1 cellular context compared by ENCODE assay signal in genomic region chr2:20008703-20009102, GRCh38.
TF ChIP-seq lines count a peak whose summit lies in the region.

No MANE protein-coding gene starts in this region.

TF ChIP-seq in HepG2, 621 proteins besides CTCF, POLR2A, EP300 and RAD21 (continued from another document and continues in another):
- peak; percentile 36; the same call in 1 of the 2 replicates for TF ChIP-seq HNF4A (CRISPR knock-in tag; IDR thresholded peaks at IDR 0.05)
- no peak for TF ChIP-seq ZMYM2 (CRISPR knock-in tag; IDR thresholded peaks at IDR 0.05)
- TF ChIP-seq KAT8 (CRISPR knock-in tag; IDR thresholded peaks at IDR 0.05), result 0 out of 2 replicates have a peak, but pooled peaks have one; percentile 58
- TF ChIP-seq SALL1 (CRISPR knock-in tag; IDR thresholded peaks at IDR 0.05), result peak; percentile 81
- TF ChIP-seq, protein P1, sequence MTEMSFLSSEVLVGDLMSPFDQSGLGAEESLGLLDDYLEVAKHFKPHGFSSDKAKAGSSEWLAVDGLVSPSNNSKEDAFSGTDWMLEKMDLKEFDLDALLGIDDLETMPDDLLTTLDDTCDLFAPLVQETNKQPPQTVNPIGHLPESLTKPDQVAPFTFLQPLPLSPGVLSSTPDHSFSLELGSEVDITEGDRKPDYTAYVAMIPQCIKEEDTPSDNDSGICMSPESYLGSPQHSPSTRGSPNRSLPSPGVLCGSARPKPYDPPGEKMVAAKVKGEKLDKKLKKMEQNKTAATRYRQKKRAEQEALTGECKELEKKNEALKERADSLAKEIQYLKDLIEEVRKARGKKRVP (CRISPR knock-in tag; IDR thresholded peaks at IDR 0.05), result peak in 1 of 2 experiments; percentile 82; a peak in 2 of 4 replicates
- peak; percentile 28; the same call in 1 of the 2 replicates for TF ChIP-seq ARNT2 (CRISPR knock-in tag; IDR thresholded peaks at IDR 0.05; ENCODE audit: low read depth)
- peak; percentile 75 for TF ChIP-seq NCOA2 (CRISPR knock-in tag; IDR thresholded peaks at IDR 0.05)
- TF ChIP-seq, protein P2, sequence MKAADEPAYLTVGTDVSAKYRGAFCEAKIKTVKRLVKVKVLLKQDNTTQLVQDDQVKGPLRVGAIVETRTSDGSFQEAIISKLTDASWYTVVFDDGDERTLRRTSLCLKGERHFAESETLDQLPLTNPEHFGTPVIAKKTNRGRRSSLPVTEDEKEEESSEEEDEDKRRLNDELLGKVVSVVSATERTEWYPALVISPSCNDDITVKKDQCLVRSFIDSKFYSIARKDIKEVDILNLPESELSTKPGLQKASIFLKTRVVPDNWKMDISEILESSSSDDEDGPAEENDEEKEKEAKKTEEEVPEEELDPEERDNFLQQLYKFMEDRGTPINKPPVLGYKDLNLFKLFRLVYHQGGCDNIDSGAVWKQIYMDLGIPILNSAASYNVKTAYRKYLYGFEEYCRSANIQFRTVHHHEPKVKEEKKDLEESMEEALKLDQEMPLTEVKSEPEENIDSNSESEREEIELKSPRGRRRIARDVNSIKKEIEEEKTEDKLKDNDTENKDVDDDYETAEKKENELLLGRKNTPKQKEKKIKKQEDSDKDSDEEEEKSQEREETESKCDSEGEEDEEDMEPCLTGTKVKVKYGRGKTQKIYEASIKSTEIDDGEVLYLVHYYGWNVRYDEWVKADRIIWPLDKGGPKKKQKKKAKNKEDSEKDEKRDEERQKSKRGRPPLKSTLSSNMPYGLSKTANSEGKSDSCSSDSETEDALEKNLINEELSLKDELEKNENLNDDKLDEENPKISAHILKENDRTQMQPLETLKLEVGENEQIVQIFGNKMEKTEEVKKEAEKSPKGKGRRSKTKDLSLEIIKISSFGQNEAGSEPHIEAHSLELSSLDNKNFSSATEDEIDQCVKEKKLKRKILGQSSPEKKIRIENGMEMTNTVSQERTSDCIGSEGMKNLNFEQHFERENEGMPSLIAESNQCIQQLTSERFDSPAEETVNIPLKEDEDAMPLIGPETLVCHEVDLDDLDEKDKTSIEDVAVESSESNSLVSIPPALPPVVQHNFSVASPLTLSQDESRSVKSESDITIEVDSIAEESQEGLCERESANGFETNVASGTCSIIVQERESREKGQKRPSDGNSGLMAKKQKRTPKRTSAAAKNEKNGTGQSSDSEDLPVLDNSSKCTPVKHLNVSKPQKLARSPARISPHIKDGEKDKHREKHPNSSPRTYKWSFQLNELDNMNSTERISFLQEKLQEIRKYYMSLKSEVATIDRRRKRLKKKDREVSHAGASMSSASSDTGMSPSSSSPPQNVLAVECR (CRISPR knock-in tag; IDR thresholded peaks at IDR 0.05; ENCODE audit: borderline replicate concordance), result peak; percentile 28; the same call in 1 of the 2 replicates
- TF ChIP-seq, protein P3, sequence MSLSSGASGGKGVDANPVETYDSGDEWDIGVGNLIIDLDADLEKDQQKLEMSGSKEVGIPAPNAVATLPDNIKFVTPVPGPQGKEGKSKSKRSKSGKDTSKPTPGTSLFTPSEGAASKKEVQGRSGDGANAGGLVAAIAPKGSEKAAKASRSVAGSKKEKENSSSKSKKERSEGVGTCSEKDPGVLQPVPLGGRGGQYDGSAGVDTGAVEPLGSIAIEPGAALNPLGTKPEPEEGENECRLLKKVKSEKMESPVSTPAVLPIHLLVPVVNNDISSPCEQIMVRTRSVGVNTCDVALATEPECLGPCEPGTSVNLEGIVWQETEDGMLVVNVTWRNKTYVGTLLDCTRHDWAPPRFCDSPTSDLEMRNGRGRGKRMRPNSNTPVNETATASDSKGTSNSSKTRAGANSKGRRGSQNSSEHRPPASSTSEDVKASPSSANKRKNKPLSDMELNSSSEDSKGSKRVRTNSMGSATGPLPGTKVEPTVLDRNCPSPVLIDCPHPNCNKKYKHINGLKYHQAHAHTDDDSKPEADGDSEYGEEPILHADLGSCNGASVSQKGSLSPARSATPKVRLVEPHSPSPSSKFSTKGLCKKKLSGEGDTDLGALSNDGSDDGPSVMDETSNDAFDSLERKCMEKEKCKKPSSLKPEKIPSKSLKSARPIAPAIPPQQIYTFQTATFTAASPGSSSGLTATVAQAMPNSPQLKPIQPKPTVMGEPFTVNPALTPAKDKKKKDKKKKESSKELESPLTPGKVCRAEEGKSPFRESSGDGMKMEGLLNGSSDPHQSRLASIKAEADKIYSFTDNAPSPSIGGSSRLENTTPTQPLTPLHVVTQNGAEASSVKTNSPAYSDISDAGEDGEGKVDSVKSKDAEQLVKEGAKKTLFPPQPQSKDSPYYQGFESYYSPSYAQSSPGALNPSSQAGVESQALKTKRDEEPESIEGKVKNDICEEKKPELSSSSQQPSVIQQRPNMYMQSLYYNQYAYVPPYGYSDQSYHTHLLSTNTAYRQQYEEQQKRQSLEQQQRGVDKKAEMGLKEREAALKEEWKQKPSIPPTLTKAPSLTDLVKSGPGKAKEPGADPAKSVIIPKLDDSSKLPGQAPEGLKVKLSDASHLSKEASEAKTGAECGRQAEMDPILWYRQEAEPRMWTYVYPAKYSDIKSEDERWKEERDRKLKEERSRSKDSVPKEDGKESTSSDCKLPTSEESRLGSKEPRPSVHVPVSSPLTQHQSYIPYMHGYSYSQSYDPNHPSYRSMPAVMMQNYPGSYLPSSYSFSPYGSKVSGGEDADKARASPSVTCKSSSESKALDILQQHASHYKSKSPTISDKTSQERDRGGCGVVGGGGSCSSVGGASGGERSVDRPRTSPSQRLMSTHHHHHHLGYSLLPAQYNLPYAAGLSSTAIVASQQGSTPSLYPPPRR (CRISPR knock-in tag; IDR thresholded peaks at IDR 0.05; ENCODE audit: borderline replicate concordance), result peak; percentile 61; the same call in 1 of the 2 replicates
- TF ChIP-seq ZNF710 (CRISPR knock-in tag; IDR thresholded peaks at IDR 0.05; ENCODE audit: borderline replicate concordance), result peak; percentile 100
- no peak for TF ChIP-seq SOX6 (IDR thresholded peaks at IDR 0.05)
- TF ChIP-seq SOX6 (CRISPR knock-in tag; IDR thresholded peaks at IDR 0.05), result peak; percentile 56; the same call in 1 of the 2 replicates
- peak; percentile 36; the same call in 1 of the 2 replicates for TF ChIP-seq ZNF441 (CRISPR knock-in tag; IDR thresholded peaks at IDR 0.05; ENCODE audit: borderline replicate concordance)
- TF ChIP-seq, protein P4, sequence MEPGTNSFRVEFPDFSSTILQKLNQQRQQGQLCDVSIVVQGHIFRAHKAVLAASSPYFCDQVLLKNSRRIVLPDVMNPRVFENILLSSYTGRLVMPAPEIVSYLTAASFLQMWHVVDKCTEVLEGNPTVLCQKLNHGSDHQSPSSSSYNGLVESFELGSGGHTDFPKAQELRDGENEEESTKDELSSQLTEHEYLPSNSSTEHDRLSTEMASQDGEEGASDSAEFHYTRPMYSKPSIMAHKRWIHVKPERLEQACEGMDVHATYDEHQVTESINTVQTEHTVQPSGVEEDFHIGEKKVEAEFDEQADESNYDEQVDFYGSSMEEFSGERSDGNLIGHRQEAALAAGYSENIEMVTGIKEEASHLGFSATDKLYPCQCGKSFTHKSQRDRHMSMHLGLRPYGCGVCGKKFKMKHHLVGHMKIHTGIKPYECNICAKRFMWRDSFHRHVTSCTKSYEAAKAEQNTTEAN (CRISPR knock-in tag; conservative IDR thresholded peaks at IDR 0.05), result 0 out of 2 replicates have a peak, but pooled peaks have one; percentile 50
- TF ChIP-seq ZNF691 (CRISPR knock-in tag; IDR thresholded peaks at IDR 0.05; ENCODE audit: borderline replicate concordance, low read depth), result 0 out of 2 replicates have a peak, but pooled peaks have one; percentile 22
- peak; percentile 78 for TF ChIP-seq CEBPG (CRISPR knock-in tag; IDR thresholded peaks at IDR 0.05)
- TF ChIP-seq ZNF282 (IDR thresholded peaks at IDR 0.05; ENCODE audit: partially characterized antibody), result no peak
- no peak for TF ChIP-seq PCBP2 (optimal IDR thresholded peaks at IDR 0.05; ENCODE audit: low read depth, low read length, poor library complexity, severe bottlenecking)
- peak; percentile 65; the same call in 1 of the 2 replicates for TF ChIP-seq SIX1 (CRISPR knock-in tag; IDR thresholded peaks at IDR 0.05; ENCODE audit: borderline replicate concordance)
- TF ChIP-seq, protein P5, sequence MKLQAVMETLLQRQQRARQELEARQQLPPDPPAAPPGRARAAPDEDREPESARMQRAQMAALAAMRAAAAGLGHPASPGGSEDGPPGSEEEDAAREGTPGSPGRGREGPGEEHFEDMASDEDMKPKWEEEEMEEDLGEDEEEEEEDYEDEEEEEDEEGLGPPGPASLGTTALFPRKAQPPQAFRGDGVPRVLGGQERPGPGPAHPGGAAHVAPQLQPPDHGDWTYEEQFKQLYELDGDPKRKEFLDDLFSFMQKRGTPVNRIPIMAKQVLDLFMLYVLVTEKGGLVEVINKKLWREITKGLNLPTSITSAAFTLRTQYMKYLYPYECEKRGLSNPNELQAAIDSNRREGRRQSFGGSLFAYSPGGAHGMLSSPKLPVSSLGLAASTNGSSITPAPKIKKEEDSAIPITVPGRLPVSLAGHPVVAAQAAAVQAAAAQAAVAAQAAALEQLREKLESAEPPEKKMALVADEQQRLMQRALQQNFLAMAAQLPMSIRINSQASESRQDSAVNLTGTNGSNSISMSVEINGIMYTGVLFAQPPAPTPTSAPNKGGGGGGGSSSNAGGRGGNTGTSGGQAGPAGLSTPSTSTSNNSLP (IDR thresholded peaks at IDR 0.05; ENCODE audit: low read depth, low read length), result peak; percentile 76; the same call in 1 of the 2 replicates
- TF ChIP-seq ZHX1 (CRISPR knock-in tag; IDR thresholded peaks at IDR 0.05; ENCODE audit: low read depth), result no peak
- TF ChIP-seq TBX3 (IDR thresholded peaks at IDR 0.05; ENCODE audit: borderline replicate concordance), result peak; percentile 69; the same call in 1 of the 2 replicates
- no peak for TF ChIP-seq ZNF44 (CRISPR knock-in tag; IDR thresholded peaks at IDR 0.05)
- peak; percentile 77; the same call in 1 of the 2 replicates for TF ChIP-seq IRF2 (CRISPR knock-in tag; IDR thresholded peaks at IDR 0.05)
- peak; percentile 83 for TF ChIP-seq FOXP1 (IDR thresholded peaks at IDR 0.05)
- TF ChIP-seq FOXP1 (CRISPR knock-in tag; IDR thresholded peaks at IDR 0.05), result peak; percentile 96
- peak; percentile 61; the same call in 1 of the 2 replicates for TF ChIP-seq ZNF772 (CRISPR knock-in tag; IDR thresholded peaks at IDR 0.05)
- TF ChIP-seq, protein P6, sequence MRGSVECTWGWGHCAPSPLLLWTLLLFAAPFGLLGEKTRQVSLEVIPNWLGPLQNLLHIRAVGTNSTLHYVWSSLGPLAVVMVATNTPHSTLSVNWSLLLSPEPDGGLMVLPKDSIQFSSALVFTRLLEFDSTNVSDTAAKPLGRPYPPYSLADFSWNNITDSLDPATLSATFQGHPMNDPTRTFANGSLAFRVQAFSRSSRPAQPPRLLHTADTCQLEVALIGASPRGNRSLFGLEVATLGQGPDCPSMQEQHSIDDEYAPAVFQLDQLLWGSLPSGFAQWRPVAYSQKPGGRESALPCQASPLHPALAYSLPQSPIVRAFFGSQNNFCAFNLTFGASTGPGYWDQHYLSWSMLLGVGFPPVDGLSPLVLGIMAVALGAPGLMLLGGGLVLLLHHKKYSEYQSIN (CRISPR knock-in tag; IDR thresholded peaks at IDR 0.05; ENCODE audit: borderline replicate concordance), result no peak
- TF ChIP-seq KLF11 (CRISPR knock-in tag; IDR thresholded peaks at IDR 0.05), result no peak
- TF ChIP-seq ZNF12 (CRISPR knock-in tag; IDR thresholded peaks at IDR 0.05), result 0 out of 2 replicates have a peak, but pooled peaks have one; percentile 27
- TF ChIP-seq ZBTB33 (CRISPR knock-in tag; IDR thresholded peaks at IDR 0.05), result peak; percentile 85
- TF ChIP-seq HDAC2 (CRISPR knock-in tag; IDR thresholded peaks at IDR 0.05), result peak; percentile 79
